ENCODE assay signal across 18 cellular contexts in genomic region chr10:44045020-44045419, GRCh38.
DNase-seq lines count a peak whose midpoint lies in the region; ATAC-seq and TF ChIP-seq lines count a peak whose summit lies in the region.
"Had no signal": no experiment of that assay in that cellular context is flagged by ENCODE, and none has a peak within 500 bp of the region (broad histone marks: within the 10 kb centered on the region; RNA-seq: fewer than 3 reads in every experiment).

No MANE protein-coding gene starts in this region.

- H3K36me3 Mint-ChIP-seq in activated naive CD4-positive, alpha-beta T cell treated with anti-CD3 and anti-CD28 coated beads, Interleukin-2, amount 50 U/mL, for 72 hours: no peaks in the 10 kb centered on the region

- DNase-seq in EH (ENCODE audit: low read depth): peak; percentile 86
- DNase-seq in SK-MEL-5 (ENCODE audit: low read depth, low spot score): peak; percentile 6
- peak; percentile 33 for DNase-seq in left ventricle myocardium inferior
- no peak for DNase-seq in sciatic nerve (ENCODE audit: low spot score)
- no peak for DNase-seq in activated naive CD4-positive, alpha-beta T cell treated with Interleukin-2 at 50 U/mL for 16 hours
- DNase-seq in G401 (ENCODE audit: low spot score): no peak
- no peak for DNase-seq in activated naive CD4-positive, alpha-beta T cell treated with anti-CD3 and anti-CD28 coated beads, Interleukin-2, amount 50 U/mL, for 72 hours (ENCODE audit: low spot score in 2 of 2)
- DNase-seq in activated CD4-positive, CD25-positive, alpha-beta regulatory T cell treated with anti-CD3 and anti-CD28 coated beads, Interleukin-2, amount 50 U/mL, for 72 hours: no peak
- DNase-seq: activated CD4-positive, alpha-beta memory T cell treated with anti-CD3 and anti-CD28 coated beads, Interleukin-2, amount 10 ng/mL, durations not matched to agents 7 days and 5 days; amniotic stem cell; DMS53; NCI-H1436; NCI-H510A treated with DMSO at 0.1 percent for 48 hours; pancreas; Peyer's patch; stimulated activated naive CD4-positive, alpha-beta T cell treated with Interleukin-2 at 50 U/mL for 16 hours had no signal

- H3K27me3 ChIP-seq in left ventricle myocardium inferior (ENCODE audit: low read depth): no peaks in the 10 kb centered on the region
- H3K27me3 ChIP-seq: BLaER1 treated with 17β-estradiol and CSF1 and Interleukin-3, amounts not matched to agents 10 nM and 100 nM; pancreas; Peyer's patch had no signal

- H3K27ac ChIP-seq in left ventricle myocardium inferior (replicated peaks): peak overlapping the region; percentile 81
- H3K27ac ChIP-seq: BLaER1 treated with 17β-estradiol and CSF1 and Interleukin-3, amounts not matched to agents 10 nM and 100 nM; pancreas had no signal

- peak; percentile 67 for ATAC-seq in sciatic nerve
- ATAC-seq in activated naive CD4-positive, alpha-beta T cell treated with anti-CD3 and anti-CD28 coated beads, Interleukin-2, amount 50 U/mL, for 72 hours: no peak
- ATAC-seq: pancreas had no signal

- H3K9me3 ChIP-seq in left ventricle myocardium inferior (replicated peaks): peaks cover 6% of the 10 kb centered on the region
- H3K9me3 ChIP-seq: pancreas, Peyer's patch had no signal

- intact Hi-C loops in left ventricle myocardium inferior (cut with micrococcal nuclease) (no loop called here), sciatic nerve (cut with DNase I) (loop anchor here (10.0 kb wide), 1 partner anchor 360 kb away; no protein-coding TSS in a partner anchor)

- H3K4me1 ChIP-seq in left ventricle myocardium inferior: peaks cover 27% of the 10 kb centered on the region

- H3K27ac Mint-ChIP-seq in activated naive CD4-positive, alpha-beta T cell treated with anti-CD3 and anti-CD28 coated beads, Interleukin-2, amount 50 U/mL, for 72 hours: no peak overlapping the region
- H3K27ac Mint-ChIP-seq: activated CD4-positive, alpha-beta memory T cell treated with anti-CD3 and anti-CD28 coated beads, Interleukin-2, amount 10 ng/mL, durations not matched to agents 7 days and 5 days; activated T-helper 1 cell treated with anti-CD3 and anti-CD28 coated beads, Interleukin-12 subunit alpha, Interleukin-12 subunit beta, Interleukin-2, Interleukin-4 antibody, amounts not matched to agents 30 ng/mL and 10 ng/mL and 1 ng/mL, durations not matched to agents 14 hours and 24 hours and 36 hours had no signal

- no peaks in the 10 kb centered on the region for H3K36me3 ChIP-seq in left ventricle myocardium inferior
- H3K36me3 ChIP-seq: BLaER1 treated with 17β-estradiol and CSF1 and Interleukin-3, amounts not matched to agents 10 nM and 100 nM; pancreas; Peyer's patch had no signal

- in situ Hi-C loops in SK-MEL-5 (cut with HindIII; ENCODE audit: low pct_unique_long_range_greater_than_20kb, low sequenced_read_pairs): no loop called here
- in situ Hi-C loops in G401 (cut with HindIII; ENCODE audit: low sequenced_read_pairs): no loop called here

- no peak for TF ChIP-seq CTCF in left ventricle myocardium inferior (IDR thresholded peaks at IDR 0.05; ENCODE audit: borderline replicate concordance)

- no peak overlapping the region for H3K4me3 ChIP-seq in left ventricle myocardium inferior
- H3K4me3 ChIP-seq: BLaER1 treated with 17β-estradiol and CSF1 and Interleukin-3, amounts not matched to agents 10 nM and 100 nM; pancreas; Peyer's patch had no signal

- no peaks in the 10 kb centered on the region for H3K9me3 Mint-ChIP-seq in activated naive CD4-positive, alpha-beta T cell treated with anti-CD3 and anti-CD28 coated beads, Interleukin-2, amount 50 U/mL, for 72 hours
- H3K9me3 Mint-ChIP-seq: activated CD4-positive, alpha-beta memory T cell treated with anti-CD3 and anti-CD28 coated beads, Interleukin-2, amount 10 ng/mL, durations not matched to agents 7 days and 5 days; activated T-helper 1 cell treated with anti-CD3 and anti-CD28 coated beads, Interleukin-12 subunit alpha, Interleukin-12 subunit beta, Interleukin-2, Interleukin-4 antibody, amounts not matched to agents 30 ng/mL and 10 ng/mL and 1 ng/mL, durations not matched to agents 14 hours and 24 hours and 36 hours had no signal

Comparison
In these comparisons a context has a peak if more than half of its experiments do, and no peak if none do; other contexts are left out.
1. DNase-seq: peak in EH (single experiment), SK-MEL-5 (single experiment) and left ventricle myocardium inferior (single experiment); none in sciatic nerve (single experiment), activated naive CD4-positive, alpha-beta T cell treated with Interleukin-2 at 50 U/mL for 16 hours (single experiment), G401 (single experiment), activated naive CD4-positive, alpha-beta T cell treated with anti-CD3 and anti-CD28 coated beads, Interleukin-2, amount 50 U/mL, for 72 hours (0 of 2) and activated CD4-positive, CD25-positive, alpha-beta regulatory T cell treated with anti-CD3 and anti-CD28 coated beads, Interleukin-2, amount 50 U/mL, for 72 hours (single experiment).